Comparison of ENCODE assay signal across 17 cellular contexts in the genomic region with DNA sequence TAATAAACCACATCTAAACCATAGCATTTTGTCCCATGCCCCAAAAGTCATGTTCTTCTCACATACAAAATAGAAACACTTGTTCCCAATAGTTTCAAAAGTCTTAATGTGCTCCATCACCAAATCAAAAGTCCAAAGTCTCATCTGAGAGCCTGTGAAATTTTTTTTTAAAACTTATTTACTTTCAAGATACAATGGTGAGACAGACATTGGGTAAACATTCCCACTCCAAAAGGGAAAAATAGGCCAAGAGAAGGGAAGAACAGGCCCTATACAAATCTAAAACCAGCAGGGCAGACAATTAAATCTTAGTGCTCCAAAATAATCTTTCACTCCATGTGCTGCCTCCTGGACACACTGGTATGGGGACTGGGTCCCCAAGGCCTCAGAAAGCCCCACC.
"Had no signal": no experiment of that assay in that cellular context is flagged by ENCODE, and none has a peak within 500 bp of the region (broad histone marks: within the 10 kb centered on the region; RNA-seq: fewer than 3 reads in every experiment).

No MANE protein-coding gene starts in this region.

- H3K27ac ChIP-seq: esophagus squamous epithelium, foreskin keratinocyte, left ventricle myocardium inferior, lower lobe of right lung, right atrium auricular region had no signal

- H3K36me3 ChIP-seq: esophagus squamous epithelium, left ventricle myocardium inferior, lower lobe of right lung, right atrium auricular region had no signal

- ATAC-seq: foreskin keratinocyte; left cardiac atrium; lower lobe of right lung; naive thymus-derived CD4-positive, alpha-beta T cell had no signal

- H3K4me1 ChIP-seq: esophagus squamous epithelium, foreskin keratinocyte, left ventricle myocardium inferior, lower lobe of right lung, right atrium auricular region had no signal

- H3K4me3 ChIP-seq: esophagus squamous epithelium, left ventricle myocardium inferior, lower lobe of right lung, right atrium auricular region had no signal

- H3K9me3 Mint-ChIP-seq: dendritic cell treated with granulocyte-macrophage colony-stimulating factor and Interleukin-4, amounts not matched to agents 40 ng/mL and 50 ng/mL, for 4 days had no signal

- H3K27me3 ChIP-seq: esophagus squamous epithelium, foreskin keratinocyte, right atrium auricular region had no signal

- H3K27ac Mint-ChIP-seq: dendritic cell treated with granulocyte-macrophage colony-stimulating factor and Interleukin-4, amounts not matched to agents 40 ng/mL and 50 ng/mL, for 4 days; nephron progenitor cell had no signal

- H3K9me3 ChIP-seq: esophagus squamous epithelium had no signal

- H3K4me3 Mint-ChIP-seq: dendritic cell treated with granulocyte-macrophage colony-stimulating factor and Interleukin-4, amounts not matched to agents 40 ng/mL and 50 ng/mL, for 4 days; nephron progenitor cell had no signal

- DNase-seq: esophagus squamous epithelium; foreskin keratinocyte; kidney; left cardiac atrium; left ventricle myocardium inferior; lower lobe of right lung; mesendoderm; naive thymus-derived CD4-positive, alpha-beta T cell; nephron progenitor cell; posterior cingulate gyrus; small intestine; stimulated activated CD4-positive, alpha-beta T cell treated with anti-CD3 and anti-CD28 coated beads, Interleukin-12 subunit alpha, Interleukin-12 subunit beta, amount 100 ng/mL, for 4 hours; stimulated activated CD4-positive, alpha-beta T cell treated with anti-CD3 and anti-CD28 coated beads, Interleukin-2, amount 100 ng/mL, for 48 hours; stimulated activated naive CD4-positive, alpha-beta T cell treated with Interleukin-2 at 50 U/mL for 16 hours; trophoblast cell had no signal

- H3K27me3 Mint-ChIP-seq: dendritic cell treated with granulocyte-macrophage colony-stimulating factor and Interleukin-4, amounts not matched to agents 40 ng/mL and 50 ng/mL, for 4 days; naive thymus-derived CD4-positive, alpha-beta T cell had no signal
